ENCODE assay signal across 35 cellular contexts in the genomic region with DNA sequence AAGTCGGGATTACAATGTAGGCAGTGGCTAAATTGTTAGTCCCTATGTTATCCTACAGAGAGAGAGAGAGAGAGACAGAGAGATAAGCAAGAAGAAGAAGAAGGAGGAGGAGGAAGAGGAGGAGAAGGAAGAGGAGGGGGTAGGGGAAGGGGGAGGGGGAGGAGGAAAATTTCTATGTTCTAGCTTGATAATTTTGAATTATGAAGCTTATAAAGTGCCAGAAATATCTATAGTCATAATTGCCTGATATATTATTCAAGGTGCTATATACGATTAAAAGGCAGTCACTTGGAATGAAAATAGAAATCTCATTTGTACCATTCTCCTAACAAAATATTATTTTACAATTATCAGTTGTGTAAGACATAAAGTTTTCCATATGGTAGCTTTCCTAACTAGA.
"Had no signal": no experiment of that assay in that cellular context is flagged by ENCODE, and none has a peak within 500 bp of the region (broad histone marks: within the 10 kb centered on the region; RNA-seq: fewer than 3 reads in every experiment).

No MANE protein-coding gene starts in this region.

- H3K4me3 ChIP-seq: MG63 had no signal

- H3K36me3 ChIP-seq: MG63 had no signal

- H3K9me3 ChIP-seq: MG63 had no signal

- H3K27me3 ChIP-seq: MG63 had no signal

- DNase-seq: Karpas-422, Kasumi-1, MG63, MM.1S, MV-4-11, NCI-H1048, NCI-H1092, NCI-H1092 treated with DMSO at 0.1 percent for 48 hours, NCI-H1105, NCI-H1105 treated with DMSO at 0.1 percent for 48 hours, NCI-H1417, NCI-H1417 treated with DMSO at 0.1 percent for 48 hours, NCI-H1436, NCI-H1436 treated with DMSO at 0.1 percent for 48 hours, NCI-H146, NCI-H1694, NCI-H1694 treated with DMSO at 0.1 percent for 48 hours, NCI-H187, NCI-H187 treated with DMSO at 0.1 percent for 48 hours, NCI-H1930, NCI-H2029, NCI-H2029 treated with DMSO at 0.1 percent for 48 hours, NCI-H2081, NCI-H2081 treated with DMSO at 0.1 percent for 48 hours, NCI-H2107, NCI-H2171, NCI-H2171 treated with DMSO at 0.1 percent for 48 hours, NCI-H2227 treated with DMSO at 0.1 percent for 48 hours, NCI-H226, NCI-H345, NCI-H446, NCI-H446 treated with DMSO at 0.1 percent for 48 hours, NCI-H510A, NCI-H510A treated with DMSO at 0.1 percent for 48 hours, NCI-H524 had no signal
